In the genomic region with DNA sequence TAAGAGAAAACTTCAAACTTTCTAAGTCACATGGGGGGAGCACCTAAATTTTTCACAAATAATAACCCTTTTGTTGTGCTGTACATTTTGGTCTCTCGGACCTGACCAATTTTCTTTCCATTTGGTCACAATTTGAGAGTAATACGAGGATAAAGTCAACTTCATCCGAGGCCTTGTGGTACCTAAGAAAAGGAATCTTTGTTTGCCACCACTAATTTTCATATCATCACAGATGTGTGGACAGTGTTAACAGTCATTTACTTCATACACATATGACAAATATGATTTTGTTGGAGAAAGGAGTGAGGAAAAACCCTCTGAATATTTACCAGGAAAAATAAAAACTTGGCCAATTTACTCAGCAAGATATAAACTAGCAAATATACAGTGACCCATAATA, we compare ENCODE assay signal across 16 cellular contexts. TPM values are rescaled to one million over a fixed set of nuclear protein-coding genes. Genes with fewer than 3 reads are reported as not detected.
DNase-seq lines count a peak whose midpoint lies in the region; ATAC-seq, FAIRE-seq and TF ChIP-seq lines count a peak whose summit lies in the region.
"Had no signal": no experiment of that assay in that cellular context is flagged by ENCODE, and none has a peak within 500 bp of the region (broad histone marks: within the 10 kb centered on the region; RNA-seq: fewer than 3 reads in every experiment).

No MANE protein-coding gene starts in this region.

- no peak overlapping the region for H3K4me3 Mint-ChIP-seq in activated naive CD4-positive, alpha-beta T cell treated with anti-CD3 and anti-CD28 coated beads, Interleukin-2, amount 50 U/mL, for 24 hours
- H3K4me3 Mint-ChIP-seq: activated naive CD4-positive, alpha-beta T cell treated with anti-CD3 and anti-CD28 coated beads, Interleukin-2, amount 10 ng/mL, durations not matched to agents 7 days and 5 days had no signal

- no peak for TF ChIP-seq CTCF in tibial artery (IDR thresholded peaks at IDR 0.05)

- no peak for DNase-seq in activated naive CD4-positive, alpha-beta T cell treated with anti-CD3 and anti-CD28 coated beads, Interleukin-2, amount 50 U/mL, for 72 hours (ENCODE audit: low spot score in 2 of 2)
- DNase-seq in adipocyte (ENCODE audit: low read depth) = no peak
- DNase-seq in tibial artery = no peak
- no peak for DNase-seq in small intestine
- no peak for DNase-seq in COR-L47 (lab: John Stamatoyannopoulos, UW)
- no peak for DNase-seq in HAP-1 (ENCODE audit: low spot score in 2 of 2)
- DNase-seq: activated naive CD4-positive, alpha-beta T cell treated with anti-CD3 and anti-CD28 coated beads, Interleukin-2, amount 10 ng/mL, durations not matched to agents 7 days and 5 days; DMS53; effector CD4-positive, alpha-beta T cell; NCI-H510A; SK-N-SH; stimulated activated CD4-positive, alpha-beta T cell treated with anti-CD3 and anti-CD28 coated beads, Interleukin-12 subunit alpha, Interleukin-12 subunit beta, amount 100 ng/mL, for 4 hours had no signal

- H3K36me3 ChIP-seq in adipocyte (ENCODE audit: control insufficient read depth, insufficient read depth, low read length, severe bottlenecking) (peaks cover 5% of the 10 kb centered on the region), mesodermal cell (ENCODE audit: control insufficient read depth, insufficient read depth, low read length) (peaks cover 53% of the 10 kb centered on the region), tibial artery (no peaks in the 10 kb centered on the region), small intestine (ENCODE audit: control insufficient read depth in 2 of 2, insufficient read depth in 2 of 2, low read length in 2 of 2) (peaks cover 0 to 5% of the 10 kb centered on the region in 2 donors), HAP-1 (replicated peaks) (no peaks in the 10 kb centered on the region; the same call in 1 of the 2 replicates)

- H3K27me3 ChIP-seq in adipocyte (replicated peaks; ENCODE audit: control insufficient read depth, insufficient read depth, low read length) (no peaks in the 10 kb centered on the region), tibial artery (no peaks in the 10 kb centered on the region), small intestine (ENCODE audit: control insufficient read depth in 2 of 2, insufficient read depth in 2 of 2, low read length in 2 of 2) (no peaks in the 10 kb centered on the region), HAP-1 (ENCODE audit: low read depth) (no peaks in the 10 kb centered on the region)

- intact Hi-C loops in tibial artery (cut with DNase I; ENCODE audit: low total_unique reads) = no loop called here

- H3K9me3 ChIP-seq in adipocyte (ENCODE audit: control insufficient read depth, low read length) (no peaks in the 10 kb centered on the region), mesodermal cell (ENCODE audit: control insufficient read depth, low read length) (peaks cover 6% of the 10 kb centered on the region), tibial artery (no peaks in the 10 kb centered on the region), small intestine (ENCODE audit: control insufficient read depth, low read depth) (no peaks in the 10 kb centered on the region), HAP-1 (no peaks in the 10 kb centered on the region; the same call in 1 of the 2 replicates)
- H3K9me3 ChIP-seq: A549, SK-N-SH had no signal

- in situ Hi-C loops in HAP-1 (cut with MboI; ENCODE audit: low sequenced_read_pairs) = no loop called here

- H3K4me3 ChIP-seq in adipocyte (ENCODE audit: low read length) (peak overlapping the region; percentile 25), mesodermal cell (ENCODE audit: extremely low read depth, insufficient read depth, low read length, poor library complexity, severe bottlenecking) (no peak overlapping the region), tibial artery (no peak overlapping the region), small intestine (ENCODE audit: low read depth in 1 of 2, low read length in 2 of 2) (no peak overlapping the region), HAP-1 (no peak overlapping the region)
- H3K4me3 ChIP-seq: A549 had no signal

- H3K27ac Mint-ChIP-seq in activated naive CD4-positive, alpha-beta T cell treated with anti-CD3 and anti-CD28 coated beads, Interleukin-2, amount 50 U/mL, for 24 hours = peak overlapping the region; percentile 23
- H3K27ac Mint-ChIP-seq in activated naive CD4-positive, alpha-beta T cell treated with anti-CD3 and anti-CD28 coated beads, Interleukin-2, amount 50 U/mL, for 72 hours = no peak overlapping the region
- H3K27ac Mint-ChIP-seq: activated naive CD4-positive, alpha-beta T cell treated with anti-CD3 and anti-CD28 coated beads, Interleukin-2, amount 10 ng/mL, durations not matched to agents 7 days and 5 days had no signal

- peaks cover 57% of the 10 kb centered on the region for H3K4me1 Mint-ChIP-seq in activated naive CD4-positive, alpha-beta T cell treated with anti-CD3 and anti-CD28 coated beads, Interleukin-2, amount 50 U/mL, for 24 hours

- peak overlapping the region; percentile 63 for H3K9ac ChIP-seq in adipocyte (ENCODE audit: low read length)
- H3K9ac ChIP-seq: SK-N-SH had no signal

- H3K36me3 Mint-ChIP-seq in activated naive CD4-positive, alpha-beta T cell treated with anti-CD3 and anti-CD28 coated beads, Interleukin-2, amount 50 U/mL, for 24 hours = peaks cover 27% of the 10 kb centered on the region
- H3K36me3 Mint-ChIP-seq in activated naive CD4-positive, alpha-beta T cell treated with anti-CD3 and anti-CD28 coated beads, Interleukin-2, amount 50 U/mL, for 72 hours = peaks cover 22 to 25% of the 10 kb centered on the region in 2 donors

- no peaks in the 10 kb centered on the region for H3K9me3 Mint-ChIP-seq in activated naive CD4-positive, alpha-beta T cell treated with anti-CD3 and anti-CD28 coated beads, Interleukin-2, amount 50 U/mL, for 24 hours
- H3K9me3 Mint-ChIP-seq in activated naive CD4-positive, alpha-beta T cell treated with anti-CD3 and anti-CD28 coated beads, Interleukin-2, amount 50 U/mL, for 72 hours = peaks cover 0 to 13% of the 10 kb centered on the region in 2 donors

- ATAC-seq in activated naive CD4-positive, alpha-beta T cell treated with anti-CD3 and anti-CD28 coated beads, Interleukin-2, amount 50 U/mL, for 72 hours = no peak
- ATAC-seq: A549 had no signal

- FAIRE-seq in small intestine (lab: Jason Lieb, UNC) = no peak
- FAIRE-seq: A549, GM18507 had no signal

- H3K27me3 Mint-ChIP-seq in activated naive CD4-positive, alpha-beta T cell treated with anti-CD3 and anti-CD28 coated beads, Interleukin-2, amount 50 U/mL, for 24 hours = no peaks in the 10 kb centered on the region
- H3K27me3 Mint-ChIP-seq: activated naive CD4-positive, alpha-beta T cell treated with anti-CD3 and anti-CD28 coated beads, Interleukin-2, amount 10 ng/mL, durations not matched to agents 7 days and 5 days had no signal

- H3K4me1 ChIP-seq in adipocyte (ENCODE audit: control insufficient read depth, insufficient read depth, low read length) (peaks cover 75% of the 10 kb centered on the region), mesodermal cell (ENCODE audit: control insufficient read depth, insufficient read depth, low read length, poor library complexity, severe bottlenecking) (peaks cover 62% of the 10 kb centered on the region), tibial artery (peaks cover 7 to 92% (median 60%) of the 10 kb centered on the region in 4 donors), small intestine (ENCODE audit: control insufficient read depth in 2 of 2, insufficient read depth in 1 of 2, low read depth in 1 of 2, low read length in 1 of 2) (no peaks in the 10 kb centered on the region), HAP-1 (peaks cover 6% of the 10 kb centered on the region)

- peak overlapping the region; percentile 98 for H3K27ac ChIP-seq in mesodermal cell (ENCODE audit: low read depth, low read length, severe bottlenecking)
- peak overlapping the region; percentile 81 to 91 for H3K27ac ChIP-seq in tibial artery
- H3K27ac ChIP-seq in small intestine (ENCODE audit: low read depth in 1 of 2, low read length in 1 of 2) = peak overlapping the region in 1 of 2 donors; percentile 93

- WGBS in mesodermal cell (ENCODE audit: insufficient coverage in 2 of 2), 2 experiments = 93 to 95% methylated on average over 2 to 3 of the region's 3 CpGs
- WGBS in small intestine, 3 donors = 85 to 93% (median 85%) methylated on average over 3 of the region's 3 CpGs

RNA-seq across cellular contexts. Expression of gene VGLL4, which starts 40.8 kb away (rescaled TPM):
- total RNA-seq in activated naive CD4-positive, alpha-beta T cell treated with anti-CD3 and anti-CD28 coated beads, Interleukin-2, amount 50 U/mL, for 72 hours = 10 to 100 TPM; 14.8 to 24.9 TPM
- 115 TPM for polyA plus RNA-seq in mesodermal cell (2013, experiment 1 of 2)
- 90.5 TPM for polyA plus RNA-seq in mesodermal cell (2013, experiment 2 of 2)
- 10 to 100 TPM; 26.6 to 54.8 (median 27.0) TPM for polyA plus RNA-seq in small intestine
